ENCODE assay signal across 2 cellular contexts in the genomic region with DNA sequence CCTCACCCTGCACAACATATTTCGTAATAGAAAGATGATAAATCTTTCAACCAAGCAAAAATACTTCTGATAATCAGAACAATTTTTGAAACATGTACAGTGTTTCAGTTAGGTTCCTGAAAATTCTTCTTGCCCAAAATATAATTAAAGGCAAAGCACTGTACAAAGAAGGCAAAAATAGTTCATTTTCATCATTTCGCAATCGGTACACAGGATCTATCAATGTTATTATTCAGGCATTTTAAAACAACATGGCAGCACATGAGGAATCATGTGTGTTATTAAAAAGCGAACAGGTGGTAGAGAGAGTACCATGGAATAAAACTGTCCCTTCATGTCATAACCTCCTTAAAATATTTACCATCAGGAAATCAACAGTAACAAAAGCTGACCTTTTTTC.
A peak's percentile ranks its signal among the peaks of the same experiment; 100 is the strongest.
TF ChIP-seq lines count a peak whose summit lies in the region.

No MANE protein-coding gene starts in this region.

TF ChIP-seq in IMR-90, 13 proteins besides CTCF, POLR2A, EP300 and RAD21:
- TF ChIP-seq BHLHE40 (IDR thresholded peaks at IDR 0.05; ENCODE audit: low read depth, low read length) (no peak), CEBPB (IDR thresholded peaks at IDR 0.05; ENCODE audit: low read depth, low read length) (peak; percentile 85)

TF ChIP-seq in H1, 55 proteins besides CTCF, POLR2A, EP300 and RAD21:
- TF ChIP-seq POU5F1 (IDR thresholded peaks at IDR 0.05; ENCODE audit: low read depth, low read length) (no peak), CEBPB (IDR thresholded peaks at IDR 0.05; ENCODE audit: low read depth, low read length) (peak; percentile 29; the same call in 1 of the 2 replicates)
